In the genomic region with DNA sequence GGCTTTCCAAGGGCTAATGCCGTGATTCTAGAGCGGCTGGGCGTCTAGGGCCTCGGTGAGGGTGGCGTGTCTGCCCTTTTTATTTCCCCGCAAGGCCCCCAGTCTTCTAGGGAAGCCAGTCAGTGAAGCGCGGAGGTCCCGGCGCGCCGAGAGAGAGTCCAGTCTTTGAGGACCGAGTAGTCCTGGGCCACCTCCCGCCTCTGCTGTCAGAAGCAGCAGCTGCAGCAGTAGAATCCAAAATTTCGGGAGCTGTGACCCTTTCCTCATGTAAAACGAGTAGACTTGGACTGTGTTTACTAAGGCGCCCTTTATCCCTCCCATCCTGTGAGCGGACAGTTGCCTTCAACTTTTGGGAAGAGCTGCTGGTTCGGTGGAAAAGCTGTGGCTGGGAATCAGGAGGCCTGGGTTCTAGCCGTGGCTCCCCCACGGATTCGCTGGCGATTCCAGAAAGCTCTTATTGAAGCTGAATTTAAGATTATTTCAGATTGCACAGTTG, we compare ENCODE assay signal across 8 cellular contexts. TPM values are rescaled to one million over a fixed set of nuclear protein-coding genes. Genes with fewer than 3 reads are reported as not detected.
DNase-seq lines count a peak whose midpoint lies in the region; ATAC-seq and TF ChIP-seq lines count a peak whose summit lies in the region.
"Not testable (repeated sequence)": the region's sequence is repeated elsewhere in the genome, so short reads cannot be mapped to it uniquely, and the experiment has no call there.

No MANE protein-coding gene starts in this region.

- H3K4me3 ChIP-seq in AG04449 (ENCODE audit: low read depth, low read length) (peak overlapping the region; percentile 86), LNCaP clone FGC (ENCODE audit: low read depth, low read length) (peak overlapping the region; percentile 87), ectodermal cell (ENCODE audit: insufficient read depth, low read depth, low read length) (peak overlapping the region; percentile 72), sigmoid colon (peak overlapping the region; percentile 67 to 95 (median 88))

- not testable (repeated sequence) for TF ChIP-seq POLR2A in sigmoid colon (IDR thresholded peaks at IDR 0.05)

- H3K36me3 ChIP-seq in ectodermal cell (ENCODE audit: control insufficient read depth, insufficient read depth, low read length); sigmoid colon: not testable (repeated sequence)

- not testable (repeated sequence) for DNase-seq in AG04449 (ENCODE audit: low read depth, low spot score); LNCaP clone FGC (ENCODE audit: low read depth); activated CD4-positive, alpha-beta T cell treated with anti-CD3 and anti-CD28 coated beads, Interleukin-2, amount 10 ng/mL, durations not matched to agents 7 days and 5 days
- DNase-seq in left colon (peak; percentile 34 to 63), sigmoid colon (peak; percentile 69)

- not testable (repeated sequence) for H3K9me3 Mint-ChIP-seq in activated CD4-positive, alpha-beta T cell treated with anti-CD3 and anti-CD28 coated beads, Interleukin-2, amount 10 ng/mL, durations not matched to agents 7 days and 5 days

- not testable (repeated sequence) for H3K9me3 ChIP-seq in ectodermal cell (ENCODE audit: control insufficient read depth, low read length); sigmoid colon

- H3K4me1 Mint-ChIP-seq in activated CD4-positive, alpha-beta T cell treated with anti-CD3 and anti-CD28 coated beads, Interleukin-2, amount 10 ng/mL, durations not matched to agents 7 days and 5 days: peaks cover 35% of the 10 kb centered on the region

- ATAC-seq in GM19025 (IDR thresholded peaks at IDR 0.05; ENCODE audit: low read depth, unreplicated experiment) (peak; percentile 13), HG02840 (IDR thresholded peaks at IDR 0.05; ENCODE audit: low FRiP score, unreplicated experiment) (peak; percentile 22), left colon (peak; percentile 47)

- peaks cover 11% of the 10 kb centered on the region for H3K36me3 Mint-ChIP-seq in activated CD4-positive, alpha-beta T cell treated with anti-CD3 and anti-CD28 coated beads, Interleukin-2, amount 10 ng/mL, durations not matched to agents 7 days and 5 days (ENCODE audit: low read depth)

- not testable (repeated sequence) for TF ChIP-seq CTCF in AG04449 (IDR thresholded peaks at IDR 0.05; ENCODE audit: insufficient read depth, low read length, missing control alignments); LNCaP clone FGC (IDR thresholded peaks at IDR 0.05; ENCODE audit: control insufficient read depth, extremely low read depth, insufficient read depth); sigmoid colon (IDR thresholded peaks at IDR 0.05)

- H3K27me3 Mint-ChIP-seq in activated CD4-positive, alpha-beta T cell treated with anti-CD3 and anti-CD28 coated beads, Interleukin-2, amount 10 ng/mL, durations not matched to agents 7 days and 5 days: not testable (repeated sequence)

- WGBS in ectodermal cell, 2 experiments: 0 to 1% methylated on average over 23 of the region's 23 CpGs
- 0% methylated on average over 23 of the region's 23 CpGs for WGBS in sigmoid colon, 2 donors

- intact Hi-C loops in left colon (cut with DNase I, micrococcal nuclease): not testable (repeated sequence)
- intact Hi-C loops in sigmoid colon (cut with DNase I): loop anchor here (1.0 kb wide), 1 partner anchor 42 kb away; no protein-coding TSS in a partner anchor

- not testable (repeated sequence) for H3K27ac ChIP-seq in ectodermal cell (ENCODE audit: insufficient read depth, low read depth, low read length, poor library complexity, severe bottlenecking)
- peak overlapping the region; percentile 81 to 96 (median 92) for H3K27ac ChIP-seq in sigmoid colon

- peak overlapping the region; percentile 93 for H3K4me3 Mint-ChIP-seq in activated CD4-positive, alpha-beta T cell treated with anti-CD3 and anti-CD28 coated beads, Interleukin-2, amount 10 ng/mL, durations not matched to agents 7 days and 5 days

- H3K27ac Mint-ChIP-seq in activated CD4-positive, alpha-beta T cell treated with anti-CD3 and anti-CD28 coated beads, Interleukin-2, amount 10 ng/mL, durations not matched to agents 7 days and 5 days: peak overlapping the region; percentile 98

- TF ChIP-seq EP300 in sigmoid colon (IDR thresholded peaks at IDR 0.05): not testable (repeated sequence)

- CTCF ChIA-PET in AG04449 (lab: Yijun Ruan, JAX): interaction anchor here (1.0 to 1.3 kb wide), 3 partner anchors 36 to 247 kb away, joined by 3 read pairs; no protein-coding TSS in a partner anchor
- CTCF ChIA-PET in activated CD4-positive, alpha-beta T cell treated with anti-CD3 and anti-CD28 coated beads, Interleukin-2, amount 10 ng/mL, durations not matched to agents 7 days and 5 days (lab: Charles Lee): interaction anchor here (0.7 to 2.3 kb wide), 10 partner anchors 11 to 180 kb away, joined by 3 to 11 read pairs (median 3); no protein-coding TSS in a partner anchor

- POLR2A ChIA-PET in AG04449 (lab: Yijun Ruan, JAX): interaction anchor here (0.6 to 1.1 kb wide), 4 partner anchors 14 to 163 kb away, joined by 3 to 4 read pairs (median 3); no protein-coding TSS in a partner anchor
- POLR2A ChIA-PET in activated CD4-positive, alpha-beta T cell treated with anti-CD3 and anti-CD28 coated beads, Interleukin-2, amount 10 ng/mL, durations not matched to agents 7 days and 5 days (lab: Charles Lee): interaction anchor here (1.5 to 1.7 kb wide), 2 partner anchors 25 to 41 kb away, joined by 4 read pairs; no protein-coding TSS in a partner anchor

- H3K4me1 ChIP-seq in ectodermal cell (ENCODE audit: control insufficient read depth, insufficient read depth, low read length): not testable (repeated sequence)
- peaks cover 0 to 29% (median 18%) of the 10 kb centered on the region in 4 donors for H3K4me1 ChIP-seq in sigmoid colon

- not testable (repeated sequence) for H3K27me3 ChIP-seq in ectodermal cell (ENCODE audit: control insufficient read depth, insufficient read depth, low read length, poor library complexity, severe bottlenecking); sigmoid colon

RNA-seq across cellular contexts. Expression of a gene that starts 0.5 kb away (rescaled TPM):
- total RNA-seq in activated CD4-positive, alpha-beta T cell treated with anti-CD3 and anti-CD28 coated beads, Interleukin-2, amount 10 ng/mL, durations not matched to agents 7 days and 5 days: 10 to 100 TPM; 22.2 to 24.8 TPM
- 32.0 TPM for polyA plus RNA-seq in ectodermal cell (2013, experiment 1 of 4)
- 33.0 TPM for polyA plus RNA-seq in ectodermal cell (2013, experiment 2 of 4)
- polyA plus RNA-seq in ectodermal cell (2013, experiment 3 of 4): 28.3 TPM
- polyA plus RNA-seq in ectodermal cell (2013, experiment 4 of 4): 30.1 TPM
- total RNA-seq in left colon: 10 to 100 TPM; 16.1 to 19.1 TPM
- 10 to 100 TPM; 19.1 to 24.6 (median 22.8) TPM for total RNA-seq in sigmoid colon
- polyA plus RNA-seq in sigmoid colon: 10 to 100 TPM in 1 of 3 donors, 1 to 10 TPM in 2; 5.8 to 11.6 (median 7.8) TPM
